ENCODE assay signal across 1 cellular context in genomic region chr3:50153782-50154475, GRCh38.
TF ChIP-seq lines count a peak whose summit lies in the region.

No MANE protein-coding gene starts in this region.

TF ChIP-seq in GM23338, 12 proteins besides CTCF, POLR2A, EP300 and RAD21 (continued from another document):
- TF ChIP-seq ZNF462 (CRISPR knock-in tag; IDR thresholded peaks at IDR 0.05) = no peak
